17 cellular contexts compared by ENCODE assay signal in the genomic region with DNA sequence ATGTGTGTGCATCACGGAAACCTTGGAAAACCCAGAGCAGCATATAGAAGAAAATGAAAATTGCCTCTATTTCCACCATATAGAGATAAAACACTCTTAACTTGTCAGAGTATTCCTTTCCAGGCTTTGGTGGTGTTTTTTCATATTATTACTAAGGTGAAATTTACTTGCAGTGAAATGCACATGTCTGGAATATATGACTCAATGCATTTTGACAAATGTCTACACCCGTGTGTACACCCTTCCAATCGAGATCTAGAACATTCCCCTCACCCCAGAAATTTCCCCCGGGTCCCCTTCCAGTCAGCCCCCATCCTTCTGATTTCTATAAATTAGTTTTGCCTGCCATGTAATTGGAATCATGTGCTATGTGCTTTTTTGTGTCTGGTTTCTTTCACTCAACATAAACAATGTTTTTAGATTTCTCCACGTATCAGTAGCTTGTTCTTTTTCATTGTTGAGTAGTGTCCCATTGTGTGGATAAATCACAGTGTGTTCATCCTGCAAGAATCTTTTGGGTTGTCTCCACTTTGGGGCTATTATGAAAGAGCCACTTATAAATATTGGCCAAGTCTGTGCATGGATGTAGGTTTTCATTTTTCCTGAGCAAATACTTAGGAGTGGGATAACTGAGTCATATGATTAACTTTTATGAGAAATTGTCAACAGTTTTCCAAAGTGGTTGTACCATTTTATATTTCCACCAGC. TPM values are rescaled to one million over a fixed set of nuclear protein-coding genes. Genes with fewer than 3 reads are reported as not detected.
DNase-seq lines count a peak whose midpoint lies in the region; ATAC-seq, FAIRE-seq and TF ChIP-seq lines count a peak whose summit lies in the region.
"Had no signal": no experiment of that assay in that cellular context is flagged by ENCODE, and none has a peak within 500 bp of the region (broad histone marks: within the 10 kb centered on the region; RNA-seq: fewer than 3 reads in every experiment).

No MANE protein-coding gene starts in this region.

- TF ChIP-seq CTCF in HEK293 (tag by site-specific recombination; IDR thresholded peaks at IDR 0.05) (no peak), GM12878 (IDR thresholded peaks at IDR 0.05 in 2 of 3, conservative IDR thresholded peaks at IDR 0.05 in 1 of 3; ENCODE audit: control insufficient read depth in 2 of 3, extremely low read depth in 1 of 3, insufficient read depth in 1 of 3, low read depth in 3 of 3, low read length in 3 of 3) (no peak)

- H3K79me2 ChIP-seq in GM12878 (ENCODE audit: control insufficient read depth, insufficient read depth, low read length) = no peaks in the 10 kb centered on the region

- 0 out of 2 replicates have a peak overlapping the region, but pooled peaks have one; percentile 52 for H3K4me2 ChIP-seq in GM12878 (ENCODE audit: control insufficient read depth, insufficient read depth)

- DNase-seq in activated CD4-positive, alpha-beta T cell treated with anti-CD3 and anti-CD28 coated beads, Interleukin-2, amount 10 ng/mL, durations not matched to agents 24 days and 14 days = no peak
- no peak for DNase-seq in activated CD4-positive, alpha-beta T cell treated with anti-CD3 and anti-CD28 coated beads for 1 hour
- no peak for DNase-seq in GM12878 (ENCODE audit: low read depth, low spot score)
- no peak for DNase-seq in stimulated activated effector memory CD8-positive, alpha-beta T cell treated with anti-CD3 and anti-CD28 coated beads, Interleukin-12 subunit alpha, Interleukin-12 subunit beta, amount 100 ng/mL, for 72 hours (ENCODE audit: low spot score in 2 of 2)
- DNase-seq in stimulated activated naive CD4-positive, alpha-beta T cell (lab: John Stamatoyannopoulos, UW) = no peak
- DNase-seq in NCI-H69 (lab: John Stamatoyannopoulos, UW) = no peak
- DNase-seq: Caco-2, HFFc6, NCI-H1105 treated with DMSO at 0.1 percent for 48 hours, NCI-H187 treated with DMSO at 0.1 percent for 48 hours, NCI-H446 treated with DMSO at 0.1 percent for 48 hours, NCI-H82 had no signal

- peaks cover 9% of the 10 kb centered on the region for H3K9me3 Mint-ChIP-seq in activated CD4-positive, alpha-beta T cell treated with anti-CD3 and anti-CD28 coated beads, Interleukin-2, amount 10 ng/mL, durations not matched to agents 24 days and 14 days
- H3K9me3 Mint-ChIP-seq in stimulated activated effector memory CD8-positive, alpha-beta T cell treated with anti-CD3 and anti-CD28 coated beads, Interleukin-12 subunit alpha, Interleukin-12 subunit beta, amount 100 ng/mL, for 72 hours = peaks cover 1% of the 10 kb centered on the region
- H3K9me3 Mint-ChIP-seq: HFFc6 had no signal

- H3K27me3 ChIP-seq in GM12878 (replicated peaks in 1 of 2; ENCODE audit: control insufficient read depth in 2 of 2, insufficient read depth in 2 of 2, low read length in 1 of 2) = no peaks in the 10 kb centered on the region
- H3K27me3 ChIP-seq: Peyer's patch had no signal

- no peak overlapping the region for H3K4me3 Mint-ChIP-seq in activated CD4-positive, alpha-beta T cell treated with anti-CD3 and anti-CD28 coated beads, Interleukin-2, amount 10 ng/mL, durations not matched to agents 24 days and 14 days
- H3K4me3 Mint-ChIP-seq in stimulated activated effector memory CD8-positive, alpha-beta T cell treated with anti-CD3 and anti-CD28 coated beads, Interleukin-12 subunit alpha, Interleukin-12 subunit beta, amount 100 ng/mL, for 72 hours = no peak overlapping the region
- H3K4me3 Mint-ChIP-seq: CD14-positive monocyte, HFFc6 had no signal

- H3K4me3 ChIP-seq in HEK293 (ENCODE audit: low read depth, low read length) (no peak overlapping the region), GM12878 (no peak overlapping the region)
- H3K4me3 ChIP-seq: Peyer's patch had no signal

- TF ChIP-seq EP300 in GM12878 (IDR thresholded peaks at IDR 0.05; ENCODE audit: borderline replicate concordance in 1 of 2, control insufficient read depth in 1 of 2, low read depth in 2 of 2, low read length in 2 of 2) = no peak

- RAD21 ChIA-PET in GM12878 (lab: Charles Lee; ENCODE audit: unreplicated experiment) = interaction anchor here (1.0 to 3.3 kb wide), 12 partner anchors 10 to 109 kb away, joined by 3 to 18 read pairs (median 5); no protein-coding TSS in a partner anchor

- no peaks in the 10 kb centered on the region for H4K20me1 ChIP-seq in GM12878 (ENCODE audit: control insufficient read depth, insufficient read depth)

- no peak for TF ChIP-seq POLR2A in GM12878 (IDR thresholded peaks at IDR 0.05; ENCODE audit: low read depth, low read length)

- peaks cover 21% of the 10 kb centered on the region for H3K4me1 Mint-ChIP-seq in activated CD4-positive, alpha-beta T cell treated with anti-CD3 and anti-CD28 coated beads, Interleukin-2, amount 10 ng/mL, durations not matched to agents 24 days and 14 days
- H3K4me1 Mint-ChIP-seq in stimulated activated effector memory CD8-positive, alpha-beta T cell treated with anti-CD3 and anti-CD28 coated beads, Interleukin-12 subunit alpha, Interleukin-12 subunit beta, amount 100 ng/mL, for 72 hours = peaks cover 20% of the 10 kb centered on the region

- SMC1A ChIA-PET in GM12878 (lab: Charles Lee; ENCODE audit: uncharacterized antibody, unreplicated experiment) = interaction anchor here (0.6 to 4.4 kb wide), 8 partner anchors 13 to 190 kb away, joined by 3 to 36 read pairs (median 6); partner anchors contain the start of gene PREX1

- intact Hi-C loops in activated CD4-positive, alpha-beta T cell treated with anti-CD3 and anti-CD28 coated beads, Interleukin-2, amount 10 ng/mL, durations not matched to agents 24 days and 14 days (cut with micrococcal nuclease) = loop anchor here (1.0 to 5.0 kb wide), 4 partner anchors 23 to 108 kb away; partner anchors contain the start of gene ARFGEF2
- intact Hi-C loops in GM12878 (cut with micrococcal nuclease; ENCODE audit: unreplicated experiment) = loop anchor here (2.0 to 5.0 kb wide), 3 partner anchors 57 to 75 kb away; partner anchors contain the start of gene ARFGEF2

- no peak overlapping the region for H3K27ac ChIP-seq in HEK293 (ENCODE audit: extremely low read depth, low read depth, low read length)
- H3K27ac ChIP-seq in GM12878 (ENCODE audit: control insufficient read depth, insufficient read depth) = peak overlapping the region; percentile 91

- peak overlapping the region; percentile 24; the same call in 1 of the 2 replicates for H2AFZ ChIP-seq in GM12878 (ENCODE audit: control insufficient read depth, low read depth, low read length)

- WGBS in GM12878 (ENCODE audit: insufficient coverage, insufficient replicate concordance, low lambda C conversion rate, missing lambda C conversion rate) = 21% methylated on average over 5 of the region's 5 CpGs

- H3K36me3 Mint-ChIP-seq in activated CD4-positive, alpha-beta T cell treated with anti-CD3 and anti-CD28 coated beads, Interleukin-2, amount 10 ng/mL, durations not matched to agents 24 days and 14 days (ENCODE audit: low read depth) = no peaks in the 10 kb centered on the region
- H3K36me3 Mint-ChIP-seq in stimulated activated effector memory CD8-positive, alpha-beta T cell treated with anti-CD3 and anti-CD28 coated beads, Interleukin-12 subunit alpha, Interleukin-12 subunit beta, amount 100 ng/mL, for 72 hours = no peaks in the 10 kb centered on the region
- H3K36me3 Mint-ChIP-seq: CD14-positive monocyte had no signal

- no TSS peak for BruUV-seq in GM12878 (replicated peaks; lab: Mats Ljungman, UMichigan)

- ATAC-seq in GM12878 = no peak
- ATAC-seq in stimulated activated effector memory CD8-positive, alpha-beta T cell treated with anti-CD3 and anti-CD28 coated beads, Interleukin-12 subunit alpha, Interleukin-12 subunit beta, amount 100 ng/mL, for 72 hours = no peak
- ATAC-seq in HG02938 (IDR thresholded peaks at IDR 0.05; ENCODE audit: unreplicated experiment) = no peak

- FAIRE-seq in GM12878 (lab: Jason Lieb, UNC) = no peak
- FAIRE-seq: H1 had no signal

- CTCF ChIA-PET in HEK293 (lab: Yijun Ruan, JAX) = no interaction called here
- CTCF ChIA-PET in GM12878 (lab: Yijun Ruan, JAX) = interaction anchor here (0.6 to 2.9 kb wide), 8 partner anchors 12 to 56 kb away, joined by 3 to 14 read pairs (median 3); no protein-coding TSS in a partner anchor

- H3K36me3 ChIP-seq in HEK293 (ENCODE audit: control insufficient read depth in 2 of 2, insufficient read depth in 1 of 2, low read length in 2 of 2) = no peaks in the 10 kb centered on the region
- H3K36me3 ChIP-seq in GM12878 (ENCODE audit: control insufficient read depth in 2 of 2, insufficient read depth in 2 of 2, low read length in 1 of 2) = no peaks in the 10 kb centered on the region
- H3K36me3 ChIP-seq: Peyer's patch had no signal

- H3K9me3 ChIP-seq in HEK293 (ENCODE audit: control insufficient read depth, insufficient read depth, low read depth, low read length) (no peaks in the 10 kb centered on the region), GM12878 (replicated peaks; ENCODE audit: control insufficient read depth, insufficient read depth, low read length) (no peaks in the 10 kb centered on the region; the same call in 2 of the 3 replicates)
- H3K9me3 ChIP-seq: Caco-2, Peyer's patch had no signal

- TF ChIP-seq RAD21 in GM12878 (IDR thresholded peaks at IDR 0.05; ENCODE audit: insufficient read depth, low read depth, low read length) = no peak

- H3K4me1 ChIP-seq in HEK293 (ENCODE audit: control insufficient read depth, insufficient read depth, low read length) (no peaks in the 10 kb centered on the region), GM12878 (ENCODE audit: control insufficient read depth, insufficient read depth, low read length) (peaks cover 27% of the 10 kb centered on the region)
- H3K4me1 ChIP-seq: Caco-2, Peyer's patch had no signal

- H3K27me3 Mint-ChIP-seq in activated CD4-positive, alpha-beta T cell treated with anti-CD3 and anti-CD28 coated beads, Interleukin-2, amount 10 ng/mL, durations not matched to agents 24 days and 14 days = peaks cover 13% of the 10 kb centered on the region

- H3K9ac ChIP-seq in GM12878 (ENCODE audit: control insufficient read depth, insufficient read depth, low read length) = no peak overlapping the region

- peak overlapping the region; percentile 89 for H3K27ac Mint-ChIP-seq in activated CD4-positive, alpha-beta T cell treated with anti-CD3 and anti-CD28 coated beads, Interleukin-2, amount 10 ng/mL, durations not matched to agents 24 days and 14 days
- H3K27ac Mint-ChIP-seq in stimulated activated effector memory CD8-positive, alpha-beta T cell treated with anti-CD3 and anti-CD28 coated beads, Interleukin-12 subunit alpha, Interleukin-12 subunit beta, amount 100 ng/mL, for 72 hours = peak overlapping the region; percentile 77
- H3K27ac Mint-ChIP-seq: HFFc6 had no signal

- POLR2A ChIA-PET in HEK293 (lab: Yijun Ruan, JAX) = no interaction called here
- POLR2A ChIA-PET in GM12878 (lab: Charles Lee) = interaction anchor here (0.6 to 6.3 kb wide), 8 partner anchors 13 to 310 kb away, joined by 3 to 45 read pairs (median 4); partner anchors contain the start of gene PREX1

- in situ Hi-C loops in GM12878 (cut with MboI) = no loop called here

RNA-seq across cellular contexts. Expression of gene PREX1, which starts 19.9 kb away (rescaled TPM):
- 64.3 and 65.5 TPM in 2 replicates for total RNA-seq in activated CD4-positive, alpha-beta T cell treated with anti-CD3 and anti-CD28 coated beads, Interleukin-2, amount 10 ng/mL, durations not matched to agents 24 days and 14 days
- total RNA-seq in GM12878 (2013; cell fraction: nucleolus; rRNA removed) = 138 and 148 TPM in 2 replicates
- total RNA-seq in GM12878 (2014; rRNA removed) (79.5 and 82.6 TPM in 2 replicates), GM12878 (2014; rRNA removed; fragmentation: Illumina TruSeq; extraction: Trizol) (41.9 and 48.6 TPM in 2 replicates), GM12878 (2021) (108 and 114 TPM in 2 replicates)
- 23.6 TPM for polyA plus RNA-seq in GM12878 (2011; ENCODE audit: low read depth)
- polyA plus RNA-seq in GM12878 (2011; rRNA removed) (16.3 and 29.3 TPM in 2 replicates), GM12878 (2014; fragmentation: Illumina TruSeq; extraction: Trizol) (25.2 and 49.0 TPM in 2 replicates), GM12878 (2014; fragmentation: Nextera tagmentation; extraction: Ambion mirVana) (1 to 10 TPM; 2.6 to 6.7 TPM), GM12878 (2014; rRNA removed) (60.5 and 76.1 TPM in 2 replicates), GM12878 (2016; fragmentation: Nextera tagmentation; extraction: Ambion mirVana) (10 to 100 TPM; 17.7 to 22.1 TPM)
- 30.8 and 32.4 TPM in 2 replicates for polyA plus RNA-seq in GM12878 (2011; cell fraction: cytosol; rRNA removed)
- 74.6 and 90.7 TPM in 2 replicates for polyA plus RNA-seq in GM12878 (2011; cell fraction: nucleus; rRNA removed)
- 56.3 and 62.3 TPM in 2 replicates for polyA plus RNA-seq in GM12878 (2012)
- 42.1 and 65.5 TPM in 2 replicates for polyA minus RNA-seq in GM12878 (2011; rRNA and poly(A)+ RNA removed)
- polyA minus RNA-seq in GM12878 (2011; cell fraction: cytosol; rRNA and poly(A)+ RNA removed) = 21.6 and 22.1 TPM in 2 replicates
- polyA minus RNA-seq in GM12878 (2011; cell fraction: nucleus; rRNA and poly(A)+ RNA removed) = 31.8 and 50.9 TPM in 2 replicates
